ENCODE assay signal across 8 cellular contexts in the genomic region with DNA sequence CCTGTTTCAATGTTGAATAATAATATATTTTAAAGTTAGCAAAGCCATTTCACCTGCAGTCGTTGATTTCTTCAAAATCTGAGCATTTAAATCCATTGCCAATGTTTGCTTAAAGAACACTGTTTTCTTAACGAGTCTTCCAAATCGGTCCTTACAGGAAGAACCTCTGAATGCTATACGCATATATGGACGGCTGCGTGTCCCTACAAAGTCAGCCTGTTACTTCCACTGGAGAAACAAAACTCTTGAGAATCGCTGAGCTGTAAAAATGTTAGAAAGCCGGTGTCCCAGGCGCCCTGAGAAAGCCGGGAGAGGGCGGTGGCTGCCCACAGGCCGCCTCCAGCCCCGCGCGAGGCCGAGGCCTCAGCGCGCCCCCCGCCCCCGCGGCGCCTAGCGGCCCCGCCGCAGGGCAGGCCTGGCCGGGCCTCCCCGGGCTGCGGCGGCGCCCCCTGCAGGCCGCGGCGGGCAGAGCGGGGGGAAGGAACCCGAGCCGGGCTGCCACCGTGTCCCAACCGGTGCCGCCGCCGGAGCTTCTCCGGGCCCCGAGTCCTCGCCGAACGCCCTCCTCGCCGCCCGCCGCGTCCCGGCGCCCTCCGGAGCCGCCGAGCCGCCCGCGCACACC. TPM values are rescaled to one million over a fixed set of nuclear protein-coding genes. Genes with fewer than 3 reads are reported as not detected.
DNase-seq lines count a peak whose midpoint lies in the region; ATAC-seq and TF ChIP-seq lines count a peak whose summit lies in the region.

A gene with protein sequence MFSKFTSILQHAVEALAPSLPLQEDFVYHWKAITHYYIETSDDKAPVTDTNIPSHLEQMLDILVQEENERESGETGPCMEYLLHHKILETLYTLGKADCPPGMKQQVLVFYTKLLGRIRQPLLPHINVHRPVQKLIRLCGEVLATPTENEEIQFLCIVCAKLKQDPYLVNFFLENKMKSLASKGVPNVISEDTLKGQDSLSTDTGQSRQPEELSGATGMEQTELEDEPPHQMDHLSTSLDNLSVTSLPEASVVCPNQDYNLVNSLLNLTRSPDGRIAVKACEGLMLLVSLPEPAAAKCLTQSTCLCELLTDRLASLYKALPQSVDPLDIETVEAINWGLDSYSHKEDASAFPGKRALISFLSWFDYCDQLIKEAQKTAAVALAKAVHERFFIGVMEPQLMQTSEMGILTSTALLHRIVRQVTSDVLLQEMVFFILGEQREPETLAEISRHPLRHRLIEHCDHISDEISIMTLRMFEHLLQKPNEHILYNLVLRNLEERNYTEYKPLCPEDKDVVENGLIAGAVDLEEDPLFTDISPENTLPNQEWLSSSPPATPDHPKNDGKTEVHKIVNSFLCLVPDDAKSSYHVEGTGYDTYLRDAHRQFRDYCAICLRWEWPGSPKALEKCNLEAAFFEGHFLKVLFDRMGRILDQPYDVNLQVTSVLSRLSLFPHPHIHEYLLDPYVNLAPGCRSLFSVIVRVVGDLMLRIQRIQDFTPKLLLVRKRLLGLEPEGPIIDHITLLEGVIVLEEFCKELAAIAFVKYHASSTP (plus strand): TSS at position 488 of the 622 bp plus-strand sequence. CDS start 299 bp downstream, outside the sequence.

- ATAC-seq in GM21576 (IDR thresholded peaks at IDR 0.05; ENCODE audit: unreplicated experiment) = peak; percentile 69

- H3K9me3 ChIP-seq in ES-I3 (ENCODE audit: control insufficient read depth, insufficient read depth, low read length) (peaks cover 3% of the 10 kb centered on the region; the same call in 1 of the 2 replicates), ovary (no peaks in the 10 kb centered on the region), thyroid gland (no peaks in the 10 kb centered on the region)

- intact Hi-C loops in ovary (cut with DNase I) = no loop called here
- intact Hi-C loops in thyroid gland (cut with DNase I) = no loop called here

- 1 to 2% (median 2%) methylated on average over 28 to 59 of the region's 59 CpGs for WGBS in ovary, 3 donors
- WGBS in thyroid gland, 2 donors = 11 to 13% methylated on average over 9 to 11 of the region's 59 CpGs

- H3K9ac ChIP-seq in ES-I3 (ENCODE audit: low read depth, low read length) = peak within 1 kb of the TSS; percentile 98

- DNase-seq in SKM-1 (lab: John Stamatoyannopoulos, UW; ENCODE audit: unreplicated experiment) (peak; percentile 47), glutamatergic neuron (peak; percentile 87), ovary (peak; percentile 75 to 88 (median 79)), thyroid gland (peak; percentile 71 to 76)

- H3K4me1 Mint-ChIP-seq in IgD-negative memory B cell (peaks cover 20 to 31% (median 23%) of the 10 kb centered on the region in 3 donors), glutamatergic neuron (ENCODE audit: low read depth, unreplicated experiment) (peaks cover 10% of the 10 kb centered on the region)
- peaks cover 41% of the 10 kb centered on the region for H3K4me1 Mint-ChIP-seq in activated naive CD4-positive, alpha-beta T cell treated with anti-CD3 and anti-CD28 coated beads, Interleukin-2, amount 50 U/mL, for 24 hours

- no peaks in the 10 kb centered on the region for H3K36me3 ChIP-seq in ES-I3 (ENCODE audit: insufficient read depth, low read length)
- no peaks in the 10 kb centered on the region for H3K36me3 ChIP-seq in ovary
- no peaks in the 10 kb centered on the region for H3K36me3 ChIP-seq in thyroid gland

- peak; percentile 66 for TF ChIP-seq POLR2A in ovary (IDR thresholded peaks at IDR 0.05)
- peak; percentile 47 to 84 for TF ChIP-seq POLR2A in thyroid gland (IDR thresholded peaks at IDR 0.05)

- peak within 1 kb of the TSS; percentile 94 to 99 (median 97) for H3K4me3 Mint-ChIP-seq in IgD-negative memory B cell
- H3K4me3 Mint-ChIP-seq in activated naive CD4-positive, alpha-beta T cell treated with anti-CD3 and anti-CD28 coated beads, Interleukin-2, amount 50 U/mL, for 24 hours = peak within 1 kb of the TSS; percentile 96
- H3K4me3 Mint-ChIP-seq in glutamatergic neuron (ENCODE audit: unreplicated experiment) = peak within 1 kb of the TSS; percentile 86

- H3K4me3 ChIP-seq in ovary (peak within 1 kb of the TSS; percentile 78), thyroid gland (replicated peaks in 1 of 3) (peak within 1 kb of the TSS; percentile 86 to 98 (median 94))

- H3K27ac ChIP-seq in ovary (peak within 1 kb of the TSS; percentile 97 to 99), thyroid gland (peak within 1 kb of the TSS; percentile 82 to 99 (median 93))

- peaks cover 1% of the 10 kb centered on the region for H3K36me3 Mint-ChIP-seq in IgD-negative memory B cell
- H3K36me3 Mint-ChIP-seq in activated naive CD4-positive, alpha-beta T cell treated with anti-CD3 and anti-CD28 coated beads, Interleukin-2, amount 50 U/mL, for 24 hours = peaks cover 2% of the 10 kb centered on the region
- H3K36me3 Mint-ChIP-seq in glutamatergic neuron (ENCODE audit: unreplicated experiment) = no peaks in the 10 kb centered on the region

- no peaks in the 10 kb centered on the region for H3K27me3 ChIP-seq in ovary
- H3K27me3 ChIP-seq in thyroid gland = no peaks in the 10 kb centered on the region

- H3K27me3 Mint-ChIP-seq in IgD-negative memory B cell (no peaks in the 10 kb centered on the region), glutamatergic neuron (ENCODE audit: unreplicated experiment) (peaks cover 2% of the 10 kb centered on the region)
- peaks cover 1% of the 10 kb centered on the region for H3K27me3 Mint-ChIP-seq in activated naive CD4-positive, alpha-beta T cell treated with anti-CD3 and anti-CD28 coated beads, Interleukin-2, amount 50 U/mL, for 24 hours

- peak within 1 kb of the TSS; percentile 94 to 98 (median 94) for H3K27ac Mint-ChIP-seq in IgD-negative memory B cell
- peak within 1 kb of the TSS; percentile 95 for H3K27ac Mint-ChIP-seq in activated naive CD4-positive, alpha-beta T cell treated with anti-CD3 and anti-CD28 coated beads, Interleukin-2, amount 50 U/mL, for 24 hours
- H3K27ac Mint-ChIP-seq in glutamatergic neuron (ENCODE audit: unreplicated experiment) = peak within 1 kb of the TSS; percentile 90

- no peak for TF ChIP-seq EP300 in ovary (IDR thresholded peaks at IDR 0.05)

- TF ChIP-seq CTCF in glutamatergic neuron (IDR thresholded peaks at IDR 0.05; ENCODE audit: partially characterized antibody, unreplicated experiment) (peak; percentile 66), ovary (IDR thresholded peaks at IDR 0.05) (peak in 2 of 3 donors; percentile 78 to 82), thyroid gland (IDR thresholded peaks at IDR 0.05) (peak in 3 of 6 experiments; percentile 89 to 91 (median 89))

- H3K4me1 ChIP-seq in ES-I3 (ENCODE audit: insufficient read depth, low read length) (no peaks in the 10 kb centered on the region), ovary (ENCODE audit: insufficient read depth) (peaks cover 6% of the 10 kb centered on the region), thyroid gland (peaks cover 34 to 37% of the 10 kb centered on the region in 2 donors)

- H3K9me3 Mint-ChIP-seq in IgD-negative memory B cell (peaks cover 0 to under 1% (median 0%) of the 10 kb centered on the region in 3 donors), glutamatergic neuron (ENCODE audit: unreplicated experiment) (no peaks in the 10 kb centered on the region)
- H3K9me3 Mint-ChIP-seq in activated naive CD4-positive, alpha-beta T cell treated with anti-CD3 and anti-CD28 coated beads, Interleukin-2, amount 50 U/mL, for 24 hours = no peaks in the 10 kb centered on the region

RNA-seq across cellular contexts. Expression of the gene that starts here (rescaled TPM):
- polyA plus RNA-seq in IgD-negative memory B cell (8.8 TPM), ovary (10 to 100 TPM; 11.9 to 20.7 TPM)
- total RNA-seq in glutamatergic neuron (ENCODE audit: unreplicated experiment) (31.7 TPM), ovary (10 to 100 TPM; 25.2 to 40.3 (median 33.4) TPM), thyroid gland (10 to 100 TPM; 37.8 to 52.3 (median 43.1) TPM)

Comparison
In these comparisons a context has a peak if more than half of its experiments do, and no peak if none do; other contexts are left out.
1. Peak in every context shown above with its lines: DNase-seq, ATAC-seq, H3K4me3 ChIP-seq and H3K27ac ChIP-seq.